In genomic region chr11:12430351-12430750, GRCh38 we compare ENCODE assay signal across 1 cellular context.
TF ChIP-seq lines count a peak whose summit lies in the region.

No MANE protein-coding gene starts in this region.

TF ChIP-seq in GM23338, 12 proteins besides CTCF, POLR2A, EP300 and RAD21 (continued from another document):
- no peak for TF ChIP-seq NANOG (IDR thresholded peaks at IDR 0.05; ENCODE audit: borderline replicate concordance)
- no peak for TF ChIP-seq POLR2AphosphoS5 (IDR thresholded peaks at IDR 0.05; ENCODE audit: low read depth)
- no peak for TF ChIP-seq ZNF331 (CRISPR knock-in tag; IDR thresholded peaks at IDR 0.05; ENCODE audit: low read depth)
- TF ChIP-seq CREB1 (CRISPR knock-in tag; IDR thresholded peaks at IDR 0.05; ENCODE audit: low read depth), result no peak
- TF ChIP-seq JUNB (IDR thresholded peaks at IDR 0.05; ENCODE audit: unreplicated experiment), result no peak
- no peak for TF ChIP-seq REST (IDR thresholded peaks at IDR 0.05; ENCODE audit: unreplicated experiment)
